12 cellular contexts compared by ENCODE assay signal in the genomic region with DNA sequence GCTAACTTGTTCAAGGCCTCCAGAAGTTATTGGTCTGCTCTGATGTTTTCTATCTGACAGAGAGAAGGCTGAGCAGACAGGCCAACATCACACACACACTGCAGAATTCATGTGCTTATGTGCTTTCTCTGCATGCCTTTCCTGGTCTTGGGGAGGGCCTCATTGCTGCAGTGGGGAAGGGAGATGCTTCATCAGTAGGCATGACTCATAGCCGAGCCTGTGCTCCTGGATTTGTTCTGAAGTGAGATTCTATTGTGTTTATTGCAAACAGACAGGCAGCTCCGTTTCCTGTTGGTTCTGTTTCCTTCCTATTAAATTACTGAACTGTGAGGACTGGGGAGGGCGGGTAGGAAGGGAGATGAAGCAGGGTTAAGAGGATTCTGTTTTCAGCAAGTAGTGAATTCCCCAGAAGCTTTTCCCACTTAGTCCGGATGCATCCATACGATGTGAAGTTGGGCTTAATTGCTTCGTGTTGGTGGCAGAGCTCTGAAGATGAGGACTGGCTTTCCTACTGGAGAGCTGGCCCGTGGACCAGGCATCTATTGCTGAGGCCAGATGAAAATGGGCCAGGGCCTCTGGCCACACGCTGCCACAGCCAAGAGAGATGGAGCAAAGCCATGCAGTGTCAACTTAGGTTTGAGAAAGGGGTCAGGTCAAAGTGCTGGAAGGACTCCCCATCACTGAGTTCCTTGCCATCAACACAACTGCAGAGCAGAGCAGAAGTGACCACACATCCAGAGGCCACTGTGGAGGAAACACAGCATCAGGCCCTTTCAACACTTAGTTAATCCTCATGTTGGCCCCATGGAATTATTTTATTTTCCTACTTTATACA.
DNase-seq lines count a peak whose midpoint lies in the region; ATAC-seq and TF ChIP-seq lines count a peak whose summit lies in the region.
"Had no signal": no experiment of that assay in that cellular context is flagged by ENCODE, and none has a peak within 500 bp of the region (broad histone marks: within the 10 kb centered on the region; RNA-seq: fewer than 3 reads in every experiment).

No MANE protein-coding gene starts in this region.

- DNase-seq in activated naive CD8-positive, alpha-beta T cell treated with anti-CD3 and anti-CD28 coated beads, Interleukin-2, amount 10 ng/mL, durations not matched to agents 7 days and 5 days: no peak
- DNase-seq in activated naive CD8-positive, alpha-beta T cell treated with anti-CD3 and anti-CD28 coated beads, Interleukin-2, amount 50 U/mL, for 24 hours: no peak
- DNase-seq in RKO (ENCODE audit: low spot score) (peak; percentile 25), fibroblast of pulmonary artery (ENCODE audit: low read depth) (peak; percentile 15), upper lobe of right lung (no peak), WERI-Rb-1 (no peak), OCI-LY7 (ENCODE audit: low spot score) (no peak)
- DNase-seq: small intestine, uterus had no signal

- no peaks in the 10 kb centered on the region for H3K36me3 Mint-ChIP-seq in activated naive CD8-positive, alpha-beta T cell treated with anti-CD3 and anti-CD28 coated beads, Interleukin-2, amount 10 ng/mL, durations not matched to agents 7 days and 5 days
- H3K36me3 Mint-ChIP-seq in activated naive CD8-positive, alpha-beta T cell treated with anti-CD3 and anti-CD28 coated beads, Interleukin-2, amount 50 U/mL, for 24 hours (ENCODE audit: low read depth): no peaks in the 10 kb centered on the region

- no peaks in the 10 kb centered on the region for H3K9me2 ChIP-seq in OCI-LY7 (ENCODE audit: insufficient read depth, low read length)

- no peaks in the 10 kb centered on the region for H3K4me1 ChIP-seq in upper lobe of right lung
- no peaks in the 10 kb centered on the region for H3K4me1 ChIP-seq in OCI-LY7 (ENCODE audit: insufficient read depth, low read length, poor library complexity, severe bottlenecking)
- H3K4me1 ChIP-seq: uterus had no signal

- intact Hi-C loops in upper lobe of right lung (cut with DNase I) (no loop called here), OCI-LY7 (cut with micrococcal nuclease; ENCODE audit: unreplicated experiment) (no loop called here)

- H3K27ac Mint-ChIP-seq in activated naive CD8-positive, alpha-beta T cell treated with anti-CD3 and anti-CD28 coated beads, Interleukin-2, amount 10 ng/mL, durations not matched to agents 7 days and 5 days: peak overlapping the region; percentile 45
- H3K27ac Mint-ChIP-seq in activated naive CD8-positive, alpha-beta T cell treated with anti-CD3 and anti-CD28 coated beads, Interleukin-2, amount 50 U/mL, for 24 hours: no peak overlapping the region

- no peak for TF ChIP-seq CTCF in fibroblast of pulmonary artery (IDR thresholded peaks at IDR 0.05; ENCODE audit: low read length, missing control alignments)
- TF ChIP-seq CTCF in upper lobe of right lung (IDR thresholded peaks at IDR 0.05): no peak
- no peak for TF ChIP-seq CTCF in WERI-Rb-1 (IDR thresholded peaks at IDR 0.05; ENCODE audit: low read depth, low read length)
- TF ChIP-seq CTCF in OCI-LY7 (conservative IDR thresholded peaks at IDR 0.05; ENCODE audit: low read length): no peak

- H3K4me1 Mint-ChIP-seq in activated naive CD8-positive, alpha-beta T cell treated with anti-CD3 and anti-CD28 coated beads, Interleukin-2, amount 10 ng/mL, durations not matched to agents 7 days and 5 days: peaks cover 9% of the 10 kb centered on the region
- peaks cover 9% of the 10 kb centered on the region for H3K4me1 Mint-ChIP-seq in activated naive CD8-positive, alpha-beta T cell treated with anti-CD3 and anti-CD28 coated beads, Interleukin-2, amount 50 U/mL, for 24 hours

- ATAC-seq in activated naive CD8-positive, alpha-beta T cell treated with anti-CD3 and anti-CD28 coated beads, Interleukin-2, amount 10 ng/mL, durations not matched to agents 7 days and 5 days (ENCODE audit: low read depth): no peak
- ATAC-seq in activated naive CD8-positive, alpha-beta T cell treated with anti-CD3 and anti-CD28 coated beads, Interleukin-2, amount 50 U/mL, for 24 hours: no peak
- ATAC-seq in upper lobe of right lung (peak; percentile 16), GM18520 (IDR thresholded peaks at IDR 0.05; ENCODE audit: unreplicated experiment) (no peak)
- ATAC-seq: HCT116 had no signal

- H3K4me2 ChIP-seq in OCI-LY7 (ENCODE audit: low read length): no peak overlapping the region

- POLR2A ChIA-PET in activated naive CD8-positive, alpha-beta T cell treated with anti-CD3 and anti-CD28 coated beads, Interleukin-2, amount 10 ng/mL, durations not matched to agents 7 days and 5 days (lab: Charles Lee): no interaction called here
- POLR2A ChIA-PET in OCI-LY7 (lab: Charles Lee): no interaction called here

- CTCF ChIA-PET in OCI-LY7 (lab: Charles Lee; ENCODE audit: unreplicated experiment): no interaction called here

- H3K27me3 Mint-ChIP-seq in activated naive CD8-positive, alpha-beta T cell treated with anti-CD3 and anti-CD28 coated beads, Interleukin-2, amount 10 ng/mL, durations not matched to agents 7 days and 5 days: peaks cover 6% of the 10 kb centered on the region
- H3K27me3 Mint-ChIP-seq in activated naive CD8-positive, alpha-beta T cell treated with anti-CD3 and anti-CD28 coated beads, Interleukin-2, amount 50 U/mL, for 24 hours: no peaks in the 10 kb centered on the region

- H3K4me3 ChIP-seq in fibroblast of pulmonary artery (replicated peaks; ENCODE audit: low read depth, low read length) (no peak overlapping the region), upper lobe of right lung (no peak overlapping the region), WERI-Rb-1 (ENCODE audit: low read depth, low read length) (no peak overlapping the region), OCI-LY7 (ENCODE audit: low read depth, low read length, poor library complexity, severe bottlenecking) (no peak overlapping the region)
- H3K4me3 ChIP-seq: SK-N-MC, uterus had no signal

- no peaks in the 10 kb centered on the region for H3K79me2 ChIP-seq in OCI-LY7 (ENCODE audit: insufficient read depth, low read depth, low read length)

- H3K4me3 Mint-ChIP-seq in activated naive CD8-positive, alpha-beta T cell treated with anti-CD3 and anti-CD28 coated beads, Interleukin-2, amount 10 ng/mL, durations not matched to agents 7 days and 5 days: no peak overlapping the region
- no peak overlapping the region for H3K4me3 Mint-ChIP-seq in activated naive CD8-positive, alpha-beta T cell treated with anti-CD3 and anti-CD28 coated beads, Interleukin-2, amount 50 U/mL, for 24 hours

- no peak overlapping the region for H2AFZ ChIP-seq in OCI-LY7 (ENCODE audit: low read length)

- H3K36me3 ChIP-seq in upper lobe of right lung: no peaks in the 10 kb centered on the region
- H3K36me3 ChIP-seq in WERI-Rb-1: no peaks in the 10 kb centered on the region
- no peaks in the 10 kb centered on the region for H3K36me3 ChIP-seq in OCI-LY7 (ENCODE audit: insufficient read depth, low read length)
- H3K36me3 ChIP-seq: uterus had no signal

- peaks cover 4% of the 10 kb centered on the region for H3K9me3 Mint-ChIP-seq in activated naive CD8-positive, alpha-beta T cell treated with anti-CD3 and anti-CD28 coated beads, Interleukin-2, amount 10 ng/mL, durations not matched to agents 7 days and 5 days
- no peaks in the 10 kb centered on the region for H3K9me3 Mint-ChIP-seq in activated naive CD8-positive, alpha-beta T cell treated with anti-CD3 and anti-CD28 coated beads, Interleukin-2, amount 50 U/mL, for 24 hours

- no peaks in the 10 kb centered on the region for H4K20me1 ChIP-seq in OCI-LY7 (ENCODE audit: insufficient read depth, low read length)

- no peaks in the 10 kb centered on the region for H3K9me3 ChIP-seq in upper lobe of right lung
- H3K9me3 ChIP-seq in WERI-Rb-1 (ENCODE audit: severe bottlenecking): peaks cover 9% of the 10 kb centered on the region
- H3K9me3 ChIP-seq in OCI-LY7 (ENCODE audit: low read length): no peaks in the 10 kb centered on the region
- H3K9me3 ChIP-seq: uterus had no signal

- H3K27ac ChIP-seq in upper lobe of right lung: no peak overlapping the region
- no peak overlapping the region for H3K27ac ChIP-seq in WERI-Rb-1
- no peak overlapping the region for H3K27ac ChIP-seq in OCI-LY7 (ENCODE audit: low read depth, low read length, poor library complexity, severe bottlenecking)
- H3K27ac ChIP-seq: SK-N-MC, uterus had no signal

- BruUV-seq in OCI-LY7 (replicated peaks; lab: Mats Ljungman, UMichigan): no TSS peak

- H3K27me3 ChIP-seq in upper lobe of right lung: no peaks in the 10 kb centered on the region
- H3K27me3 ChIP-seq in WERI-Rb-1 (ENCODE audit: insufficient read depth, low read depth, severe bottlenecking): peaks cover 17% of the 10 kb centered on the region
- H3K27me3 ChIP-seq: uterus had no signal

Comparison
In these comparisons a context has a peak if more than half of its experiments do, and no peak if none do; other contexts are left out.
1. DNase-seq: peak in RKO (single experiment) and fibroblast of pulmonary artery (single experiment); none in activated naive CD8-positive, alpha-beta T cell treated with anti-CD3 and anti-CD28 coated beads, Interleukin-2, amount 10 ng/mL, durations not matched to agents 7 days and 5 days (single experiment), activated naive CD8-positive, alpha-beta T cell treated with anti-CD3 and anti-CD28 coated beads, Interleukin-2, amount 50 U/mL, for 24 hours (single experiment), upper lobe of right lung (single experiment), WERI-Rb-1 (single experiment) and OCI-LY7 (single experiment).